Comparison of ENCODE assay signal across 12 cellular contexts in genomic region chr9:84294551-84294950, GRCh38. TPM values are rescaled to one million over a fixed set of nuclear protein-coding genes. Genes with fewer than 3 reads are reported as not detected.
A peak's percentile ranks its signal among the peaks of the same experiment; 100 is the strongest.
DNase-seq lines count a peak whose midpoint lies in the region; ATAC-seq and TF ChIP-seq lines count a peak whose summit lies in the region.
"Had no signal": no experiment of that assay in that cellular context is flagged by ENCODE, and none has a peak within 500 bp of the region (broad histone marks: within the 10 kb centered on the region; RNA-seq: fewer than 3 reads in every experiment).

No MANE protein-coding gene starts in this region.

- no peaks in the 10 kb centered on the region for H3K9me2 ChIP-seq in Karpas-422 (replicated peaks; ENCODE audit: insufficient read depth, low read length)

- H3K9me3 ChIP-seq in Karpas-422 (ENCODE audit: low read length): no peaks in the 10 kb centered on the region
- H3K9me3 ChIP-seq: BLaER1, upper lobe of left lung had no signal

- DNase-seq in activated T-cell treated with anti-CD3 and anti-CD28 coated beads, Interleukin-2, amount 50 U/mL, for 24 hours: no peak
- no peak for DNase-seq in activated T-cell treated with anti-CD3 and anti-CD28 coated beads for 4 hours
- DNase-seq in Karpas-422: peak; percentile 53
- DNase-seq in activated naive CD8-positive, alpha-beta T cell treated with anti-CD3 and anti-CD28 coated beads, Interleukin-2, amount 50 U/mL, for 24 hours: no peak
- DNase-seq in progenitor cell of endocrine pancreas (ENCODE audit: low spot score, unreplicated experiment): no peak
- no peak for DNase-seq in NCI-H2029 (lab: John Stamatoyannopoulos, UW)
- DNase-seq in NCI-H2171 treated with DMSO at 0.1 percent for 48 hours (lab: John Stamatoyannopoulos, UW): no peak
- DNase-seq: activated CD8-positive, alpha-beta memory T cell treated with anti-CD3 and anti-CD28 coated beads, Interleukin-2, amount 50 U/mL, for 4 hours; NCI-H510A; upper lobe of left lung had no signal

- H3K27me3 Mint-ChIP-seq in activated T-cell treated with anti-CD3 and anti-CD28 coated beads, Interleukin-2, amount 50 U/mL, for 24 hours: no peaks in the 10 kb centered on the region
- no peaks in the 10 kb centered on the region for H3K27me3 Mint-ChIP-seq in activated naive CD8-positive, alpha-beta T cell treated with anti-CD3 and anti-CD28 coated beads, Interleukin-2, amount 50 U/mL, for 24 hours
- no peaks in the 10 kb centered on the region for H3K27me3 Mint-ChIP-seq in progenitor cell of endocrine pancreas

- no peak overlapping the region for H3K9ac ChIP-seq in Karpas-422 (ENCODE audit: low read length)
- H3K9ac ChIP-seq: BLaER1 had no signal

- H3K36me3 ChIP-seq in Karpas-422 (ENCODE audit: insufficient read depth, low read length): no peaks in the 10 kb centered on the region
- H3K36me3 ChIP-seq: BLaER1, upper lobe of left lung had no signal

- no peak overlapping the region for H3K4me3 Mint-ChIP-seq in activated T-cell treated with anti-CD3 and anti-CD28 coated beads, Interleukin-2, amount 50 U/mL, for 24 hours
- H3K4me3 Mint-ChIP-seq in activated naive CD8-positive, alpha-beta T cell treated with anti-CD3 and anti-CD28 coated beads, Interleukin-2, amount 50 U/mL, for 24 hours: no peak overlapping the region
- no peak overlapping the region for H3K4me3 Mint-ChIP-seq in progenitor cell of endocrine pancreas (ENCODE audit: low read depth)

- H3K27me3 ChIP-seq in Karpas-422 (ENCODE audit: low read length): no peaks in the 10 kb centered on the region
- H3K27me3 ChIP-seq: BLaER1, upper lobe of left lung had no signal

- no peaks in the 10 kb centered on the region for H3K79me2 ChIP-seq in Karpas-422 (ENCODE audit: low read length)

- no peak for ATAC-seq in activated naive CD8-positive, alpha-beta T cell treated with anti-CD3 and anti-CD28 coated beads, Interleukin-2, amount 50 U/mL, for 24 hours
- no peak for ATAC-seq in GM18867 (IDR thresholded peaks at IDR 0.05; ENCODE audit: unreplicated experiment)

- H3K9me3 Mint-ChIP-seq in activated T-cell treated with anti-CD3 and anti-CD28 coated beads, Interleukin-2, amount 50 U/mL, for 24 hours: no peaks in the 10 kb centered on the region
- H3K9me3 Mint-ChIP-seq in activated naive CD8-positive, alpha-beta T cell treated with anti-CD3 and anti-CD28 coated beads, Interleukin-2, amount 50 U/mL, for 24 hours: peaks cover 4% of the 10 kb centered on the region
- H3K9me3 Mint-ChIP-seq in progenitor cell of endocrine pancreas (ENCODE audit: low read depth): no peaks in the 10 kb centered on the region

- peaks cover 59% of the 10 kb centered on the region for H3K4me1 Mint-ChIP-seq in activated T-cell treated with anti-CD3 and anti-CD28 coated beads, Interleukin-2, amount 50 U/mL, for 24 hours (ENCODE audit: low read depth)
- peaks cover 63% of the 10 kb centered on the region for H3K4me1 Mint-ChIP-seq in activated naive CD8-positive, alpha-beta T cell treated with anti-CD3 and anti-CD28 coated beads, Interleukin-2, amount 50 U/mL, for 24 hours
- no peaks in the 10 kb centered on the region for H3K4me1 Mint-ChIP-seq in progenitor cell of endocrine pancreas (ENCODE audit: low read depth)

- H3K4me3 ChIP-seq in Karpas-422 (ENCODE audit: low read length): no peak overlapping the region
- H3K4me3 ChIP-seq: BLaER1, upper lobe of left lung had no signal

- no peak overlapping the region for H3K27ac ChIP-seq in Karpas-422 (ENCODE audit: low read length)
- H3K27ac ChIP-seq: BLaER1, upper lobe of left lung had no signal

- peak overlapping the region; percentile 99 for H3K27ac Mint-ChIP-seq in activated T-cell treated with anti-CD3 and anti-CD28 coated beads, Interleukin-2, amount 50 U/mL, for 24 hours
- peak overlapping the region; percentile 97 for H3K27ac Mint-ChIP-seq in activated naive CD8-positive, alpha-beta T cell treated with anti-CD3 and anti-CD28 coated beads, Interleukin-2, amount 50 U/mL, for 24 hours
- H3K27ac Mint-ChIP-seq in progenitor cell of endocrine pancreas: no peak overlapping the region

- H2AFZ ChIP-seq in Karpas-422 (ENCODE audit: low read length): no peak overlapping the region

- peak; percentile 46 for TF ChIP-seq CTCF in progenitor cell of endocrine pancreas (IDR thresholded peaks at IDR 0.05; ENCODE audit: unreplicated experiment)

- no peaks in the 10 kb centered on the region for H3K4me1 ChIP-seq in Karpas-422 (ENCODE audit: low read length)

- H3K36me3 Mint-ChIP-seq in activated T-cell treated with anti-CD3 and anti-CD28 coated beads, Interleukin-2, amount 50 U/mL, for 24 hours (ENCODE audit: low read depth): no peaks in the 10 kb centered on the region
- no peaks in the 10 kb centered on the region for H3K36me3 Mint-ChIP-seq in activated naive CD8-positive, alpha-beta T cell treated with anti-CD3 and anti-CD28 coated beads, Interleukin-2, amount 50 U/mL, for 24 hours (ENCODE audit: low read depth)
- H3K36me3 Mint-ChIP-seq in progenitor cell of endocrine pancreas (ENCODE audit: insufficient read depth): no peaks in the 10 kb centered on the region

- no peak overlapping the region for H3K4me2 ChIP-seq in Karpas-422 (ENCODE audit: low read depth, low read length, poor library complexity, severe bottlenecking)

- H4K20me1 ChIP-seq in Karpas-422 (ENCODE audit: insufficient read depth, low read depth, low read length): no peaks in the 10 kb centered on the region
- H4K20me1 ChIP-seq: BLaER1 had no signal

RNA-seq across cellular contexts. Expression of gene SLC28A3, which starts 46.0 kb away (rescaled TPM):
- not detected in 2 replicates for total RNA-seq in Karpas-422 (2014; rRNA removed; shearing (Covaris generic); ENCODE audit: low replicate concordance)
- total RNA-seq in progenitor cell of endocrine pancreas: 0.55 and 0.62 TPM in 2 replicates
